Comparison of ENCODE assay signal across 1 cellular context in the genomic region with DNA sequence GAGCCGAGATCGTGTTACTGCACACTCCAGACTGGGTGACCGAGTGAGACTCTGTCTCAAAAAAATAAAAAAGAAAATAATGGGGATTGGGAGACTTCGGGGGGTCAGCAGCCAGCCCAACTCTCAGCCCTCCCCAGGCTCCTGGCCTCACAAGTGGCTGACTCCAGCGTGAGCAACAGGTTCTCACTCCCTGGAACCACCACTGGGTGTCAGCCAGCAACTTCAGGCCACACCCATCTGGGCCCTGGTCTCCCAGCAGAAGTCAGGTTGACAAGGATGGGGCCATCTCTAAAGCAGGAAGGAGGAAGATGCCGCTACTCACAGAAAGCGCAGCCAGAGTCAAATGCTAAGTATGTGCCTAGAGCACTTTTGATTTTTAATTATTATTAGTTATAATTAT.
TF ChIP-seq lines count a peak whose summit lies in the region.

No MANE protein-coding gene starts in this region.

TF ChIP-seq in GM23338, 12 proteins besides CTCF, POLR2A, EP300 and RAD21 (continued from another document):
- TF ChIP-seq, protein P1, sequence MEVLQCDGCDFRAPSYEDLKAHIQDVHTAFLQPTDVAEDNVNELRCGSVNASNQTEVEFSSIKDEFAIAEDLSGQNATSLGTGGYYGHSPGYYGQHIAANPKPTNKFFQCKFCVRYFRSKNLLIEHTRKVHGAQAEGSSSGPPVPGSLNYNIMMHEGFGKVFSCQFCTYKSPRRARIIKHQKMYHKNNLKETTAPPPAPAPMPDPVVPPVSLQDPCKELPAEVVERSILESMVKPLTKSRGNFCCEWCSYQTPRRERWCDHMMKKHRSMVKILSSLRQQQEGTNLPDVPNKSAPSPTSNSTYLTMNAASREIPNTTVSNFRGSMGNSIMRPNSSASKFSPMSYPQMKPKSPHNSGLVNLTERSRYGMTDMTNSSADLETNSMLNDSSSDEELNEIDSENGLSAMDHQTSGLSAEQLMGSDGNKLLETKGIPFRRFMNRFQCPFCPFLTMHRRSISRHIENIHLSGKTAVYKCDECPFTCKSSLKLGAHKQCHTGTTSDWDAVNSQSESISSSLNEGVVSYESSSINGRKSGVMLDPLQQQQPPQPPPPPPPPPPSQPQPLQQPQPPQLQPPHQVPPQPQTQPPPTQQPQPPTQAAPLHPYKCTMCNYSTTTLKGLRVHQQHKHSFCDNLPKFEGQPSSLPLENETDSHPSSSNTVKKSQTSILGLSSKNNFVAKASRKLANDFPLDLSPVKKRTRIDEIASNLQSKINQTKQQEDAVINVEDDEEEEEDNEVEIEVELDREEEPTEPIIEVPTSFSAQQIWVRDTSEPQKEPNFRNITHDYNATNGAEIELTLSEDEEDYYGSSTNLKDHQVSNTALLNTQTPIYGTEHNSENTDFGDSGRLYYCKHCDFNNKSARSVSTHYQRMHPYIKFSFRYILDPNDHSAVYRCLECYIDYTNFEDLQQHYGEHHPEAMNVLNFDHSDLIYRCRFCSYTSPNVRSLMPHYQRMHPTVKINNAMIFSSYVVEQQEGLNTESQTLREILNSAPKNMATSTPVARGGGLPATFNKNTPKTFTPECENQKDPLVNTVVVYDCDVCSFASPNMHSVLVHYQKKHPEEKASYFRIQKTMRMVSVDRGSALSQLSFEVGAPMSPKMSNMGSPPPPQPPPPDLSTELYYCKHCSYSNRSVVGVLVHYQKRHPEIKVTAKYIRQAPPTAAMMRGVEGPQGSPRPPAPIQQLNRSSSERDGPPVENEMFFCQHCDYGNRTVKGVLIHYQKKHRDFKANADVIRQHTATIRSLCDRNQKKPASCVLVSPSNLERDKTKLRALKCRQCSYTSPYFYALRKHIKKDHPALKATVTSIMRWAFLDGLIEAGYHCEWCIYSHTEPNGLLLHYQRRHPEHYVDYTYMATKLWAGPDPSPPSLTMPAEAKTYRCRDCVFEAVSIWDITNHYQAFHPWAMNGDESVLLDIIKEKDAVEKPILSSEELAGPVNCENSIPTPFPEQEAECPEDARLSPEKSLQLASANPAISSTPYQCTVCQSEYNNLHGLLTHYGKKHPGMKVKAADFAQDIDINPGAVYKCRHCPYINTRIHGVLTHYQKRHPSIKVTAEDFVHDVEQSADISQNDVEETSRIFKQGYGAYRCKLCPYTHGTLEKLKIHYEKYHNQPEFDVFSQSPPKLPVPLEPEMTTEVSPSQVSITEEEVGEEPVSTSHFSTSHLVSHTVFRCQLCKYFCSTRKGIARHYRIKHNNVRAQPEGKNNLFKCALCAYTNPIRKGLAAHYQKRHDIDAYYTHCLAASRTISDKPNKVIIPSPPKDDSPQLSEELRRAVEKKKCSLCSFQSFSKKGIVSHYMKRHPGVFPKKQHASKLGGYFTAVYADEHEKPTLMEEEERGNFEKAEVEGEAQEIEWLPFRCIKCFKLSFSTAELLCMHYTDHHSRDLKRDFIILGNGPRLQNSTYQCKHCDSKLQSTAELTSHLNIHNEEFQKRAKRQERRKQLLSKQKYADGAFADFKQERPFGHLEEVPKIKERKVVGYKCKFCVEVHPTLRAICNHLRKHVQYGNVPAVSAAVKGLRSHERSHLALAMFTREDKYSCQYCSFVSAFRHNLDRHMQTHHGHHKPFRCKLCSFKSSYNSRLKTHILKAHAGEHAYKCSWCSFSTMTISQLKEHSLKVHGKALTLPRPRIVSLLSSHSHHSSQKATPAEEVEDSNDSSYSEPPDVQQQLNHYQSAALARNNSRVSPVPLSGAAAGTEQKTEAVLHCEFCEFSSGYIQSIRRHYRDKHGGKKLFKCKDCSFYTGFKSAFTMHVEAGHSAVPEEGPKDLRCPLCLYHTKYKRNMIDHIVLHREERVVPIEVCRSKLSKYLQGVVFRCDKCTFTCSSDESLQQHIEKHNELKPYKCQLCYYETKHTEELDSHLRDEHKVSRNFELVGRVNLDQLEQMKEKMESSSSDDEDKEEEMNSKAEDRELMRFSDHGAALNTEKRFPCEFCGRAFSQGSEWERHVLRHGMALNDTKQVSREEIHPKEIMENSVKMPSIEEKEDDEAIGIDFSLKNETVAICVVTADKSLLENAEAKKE (CRISPR knock-in tag; IDR thresholded peaks at IDR 0.05), result no peak
- no peak for TF ChIP-seq EZH2phosphoT487 (IDR thresholded peaks at IDR 0.05; ENCODE audit: unreplicated experiment)
- TF ChIP-seq JUNB (IDR thresholded peaks at IDR 0.05; ENCODE audit: unreplicated experiment), result no peak
- TF ChIP-seq STAT1 (IDR thresholded peaks at IDR 0.05; ENCODE audit: unreplicated experiment), result no peak
- no peak for TF ChIP-seq EZH2 (IDR thresholded peaks at IDR 0.05; ENCODE audit: low read depth, unreplicated experiment)
- TF ChIP-seq, protein P2, sequence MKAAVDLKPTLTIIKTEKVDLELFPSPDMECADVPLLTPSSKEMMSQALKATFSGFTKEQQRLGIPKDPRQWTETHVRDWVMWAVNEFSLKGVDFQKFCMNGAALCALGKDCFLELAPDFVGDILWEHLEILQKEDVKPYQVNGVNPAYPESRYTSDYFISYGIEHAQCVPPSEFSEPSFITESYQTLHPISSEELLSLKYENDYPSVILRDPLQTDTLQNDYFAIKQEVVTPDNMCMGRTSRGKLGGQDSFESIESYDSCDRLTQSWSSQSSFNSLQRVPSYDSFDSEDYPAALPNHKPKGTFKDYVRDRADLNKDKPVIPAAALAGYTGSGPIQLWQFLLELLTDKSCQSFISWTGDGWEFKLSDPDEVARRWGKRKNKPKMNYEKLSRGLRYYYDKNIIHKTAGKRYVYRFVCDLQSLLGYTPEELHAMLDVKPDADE (IDR thresholded peaks at IDR 0.05), result no peak
- no peak for TF ChIP-seq NANOG (IDR thresholded peaks at IDR 0.05; ENCODE audit: borderline replicate concordance)
- TF ChIP-seq ZNF114 (CRISPR knock-in tag; IDR thresholded peaks at IDR 0.05), result no peak
